Comparison of ENCODE assay signal across 20 cellular contexts in genomic region chr12:103468837-103469236, GRCh38. TPM values are rescaled to one million over a fixed set of nuclear protein-coding genes. Genes with fewer than 3 reads are reported as not detected.
A peak's percentile ranks its signal among the peaks of the same experiment; 100 is the strongest.
DNase-seq lines count a peak whose midpoint lies in the region; ATAC-seq, FAIRE-seq and TF ChIP-seq lines count a peak whose summit lies in the region.
"Had no signal": no experiment of that assay in that cellular context is flagged by ENCODE, and none has a peak within 500 bp of the region (broad histone marks: within the 10 kb centered on the region; RNA-seq: fewer than 3 reads in every experiment).

No MANE protein-coding gene starts in this region.

- no peaks in the 10 kb centered on the region for H4K20me1 ChIP-seq in H1 (replicated peaks in 1 of 2; ENCODE audit: control insufficient read depth in 1 of 2, insufficient read depth in 2 of 2, low read length in 2 of 2)

- H3K4ac ChIP-seq in H1 (replicated peaks; ENCODE audit: insufficient read length, low read depth, low read length): no peak overlapping the region
- no peak overlapping the region for H3K4ac ChIP-seq in mesendoderm (ENCODE audit: low read depth, low read length)

- H3K79me2 ChIP-seq in H1 (ENCODE audit: control insufficient read depth in 1 of 2, insufficient read depth in 2 of 2, low read length in 2 of 2) (no peaks in the 10 kb centered on the region), mesendoderm (ENCODE audit: control insufficient read depth, insufficient read depth, low read length) (no peaks in the 10 kb centered on the region)

- no peak overlapping the region for H3K27ac ChIP-seq in H1 (ENCODE audit: low read depth, low read length)
- H3K27ac ChIP-seq in mesendoderm (ENCODE audit: low read depth, low read length): no peak overlapping the region

- peak overlapping the region; percentile 55; the same call in 1 of the 2 replicates for H2AFZ ChIP-seq in H1 (ENCODE audit: low read length)

- ATAC-seq in GM21737 (IDR thresholded peaks at IDR 0.05; ENCODE audit: unreplicated experiment) (no peak), HG02938 (IDR thresholded peaks at IDR 0.05; ENCODE audit: unreplicated experiment) (no peak)
- ATAC-seq: HCT116, HepG2 had no signal

- H3K36me3 ChIP-seq in NT2/D1 (ENCODE audit: insufficient read depth, insufficient read length, low read length): no peaks in the 10 kb centered on the region
- H3K36me3 ChIP-seq in H1 (ENCODE audit: control insufficient read depth in 2 of 4, insufficient read depth in 4 of 4, low read length in 3 of 4): no peaks in the 10 kb centered on the region
- no peaks in the 10 kb centered on the region for H3K36me3 ChIP-seq in mesendoderm (ENCODE audit: control insufficient read depth, insufficient read depth, low read length)
- H3K36me3 ChIP-seq: BE2C had no signal

- no peak for TF ChIP-seq EP300 in H1 (IDR thresholded peaks at IDR 0.05; ENCODE audit: borderline replicate concordance in 1 of 2, low read depth in 2 of 2, low read length in 2 of 2)

- no peak overlapping the region for H3K56ac ChIP-seq in H1 (replicated peaks; ENCODE audit: insufficient read length, low read depth, low read length)
- H3K56ac ChIP-seq in mesendoderm (ENCODE audit: low read length): no peak overlapping the region

- H3K9ac ChIP-seq in NT2/D1 (ENCODE audit: insufficient read length, low read depth): no peak overlapping the region
- H3K9ac ChIP-seq in H1 (replicated peaks in 1 of 4; ENCODE audit: extremely low read depth in 1 of 4, low read depth in 3 of 4, low read length in 3 of 4): no peak overlapping the region
- H3K9ac ChIP-seq in mesendoderm (ENCODE audit: low read length): no peak overlapping the region

- H3K4me2 ChIP-seq in H1 (ENCODE audit: insufficient read depth in 1 of 2, low read depth in 2 of 2, low read length in 2 of 2) (no peak overlapping the region), mesendoderm (ENCODE audit: low read length) (no peak overlapping the region)

- H4K91ac ChIP-seq in H1 (replicated peaks; ENCODE audit: insufficient read length, low read length): no peak overlapping the region

- H2BK15ac ChIP-seq in H1 (ENCODE audit: low read length) (0 out of 2 replicates have a peak overlapping the region, but pooled peaks have one; percentile 34), mesendoderm (replicated peaks; ENCODE audit: low read depth) (no peak overlapping the region)

- no peak overlapping the region for H2BK5ac ChIP-seq in H1 (ENCODE audit: low read depth, low read length)
- H2BK5ac ChIP-seq in mesendoderm (ENCODE audit: low read length): no peak overlapping the region

- H3K18ac ChIP-seq in H1 (ENCODE audit: extremely low read depth, low read length) (no peak overlapping the region), mesendoderm (ENCODE audit: low read length) (no peak overlapping the region)

- H3K79me1 ChIP-seq in H1 (ENCODE audit: low read depth, low read length) (no peaks in the 10 kb centered on the region), mesendoderm (ENCODE audit: low read length) (no peaks in the 10 kb centered on the region)

- no peak overlapping the region for H2AK5ac ChIP-seq in H1 (ENCODE audit: low read depth, low read length)
- no peak overlapping the region for H2AK5ac ChIP-seq in mesendoderm (ENCODE audit: low read length)

- no peak overlapping the region for H2BK120ac ChIP-seq in H1 (replicated peaks; ENCODE audit: low read depth, low read length)
- no peak overlapping the region for H2BK120ac ChIP-seq in mesendoderm (ENCODE audit: low read depth, low read length)

- DNase-seq in NT2/D1 (ENCODE audit: low read depth, low spot score) (peak; percentile 23), H1 (ENCODE audit: low read depth in 1 of 2, low spot score in 2 of 2) (no peak), mesendoderm (peak; percentile 23)
- DNase-seq in stimulated activated CD4-positive, alpha-beta T cell treated with anti-CD3 and anti-CD28 coated beads, Interleukin-4, amount 100 ng/mL, for 4 hours: no peak
- DNase-seq in activated CD4-positive, alpha-beta T cell treated with anti-CD3 and anti-CD28 coated beads, Interleukin-2, amount 50 U/mL, for 48 hours: no peak
- DNase-seq: ACHN; BE2C; C1 segment of cervical spinal cord; Caco-2; CD4-positive, alpha-beta T cell; GDM1; HFFc6; KBM-7 had no signal

- H4K8ac ChIP-seq in H1 (ENCODE audit: extremely low read depth, insufficient read depth, low read length) (no peak overlapping the region; the same call in 1 of the 2 replicates), mesendoderm (ENCODE audit: low read depth, low read length) (no peak overlapping the region)

- POLR2A ChIA-PET in H1 (lab: Charles Lee; ENCODE audit: partially characterized antibody): no interaction called here

- no peak for TF ChIP-seq RAD21 in H1 (IDR thresholded peaks at IDR 0.05 in 1 of 2, conservative IDR thresholded peaks at IDR 0.05 in 1 of 2; ENCODE audit: low read depth in 2 of 2, low read length in 2 of 2)

- H3K23ac ChIP-seq in H1 (ENCODE audit: insufficient read length) (no peak overlapping the region), mesendoderm (ENCODE audit: low read length) (no peak overlapping the region)

- no peak overlapping the region for H3K14ac ChIP-seq in H1 (ENCODE audit: insufficient read length)

- WGBS in H1 (ENCODE audit: extremely low coverage in 1 of 2, insufficient coverage in 1 of 2, insufficient read length in 1 of 2, insufficient replicate concordance in 2 of 2, low coverage in 1 of 2, low lambda C conversion rate in 2 of 2, missing lambda C conversion rate in 1 of 2), 2 experiments: 64% methylated on average over 3 of the region's 3 CpGs; no CpG with 5 or more reads in 1 of the 2 experiments
- no CpG with 5 or more reads among the region's 3 CpGs for WGBS in mesendoderm (ENCODE audit: extremely low coverage, insufficient coverage, low lambda C conversion rate)

- H3K9me3 ChIP-seq in NT2/D1 (ENCODE audit: insufficient read depth, low read length): 0 out of 2 replicates have a peak, but pooled peaks cover 4% of the 10 kb centered on the region
- H3K9me3 ChIP-seq in H1 (ENCODE audit: insufficient read depth in 2 of 2, low read depth in 1 of 2, low read length in 1 of 2): no peaks in the 10 kb centered on the region; a peak in 1 of 4 replicates
- H3K9me3 ChIP-seq: BE2C had no signal

- FAIRE-seq in H1 (lab: Jason Lieb, UNC): no peak
- FAIRE-seq: A204.1, D721Med, H54, HepG2 had no signal

- H3K4me3 ChIP-seq in NT2/D1 (ENCODE audit: insufficient read length, low read depth) (no peak overlapping the region), H1 (ENCODE audit: extremely low read depth in 1 of 4, insufficient read depth in 2 of 4, low read depth in 3 of 4, low read length in 4 of 4) (no peak overlapping the region), mesendoderm (ENCODE audit: low read length) (no peak overlapping the region)

- CTCF ChIA-PET in H1 (lab: Charles Lee; ENCODE audit: partially characterized antibody): no interaction called here

- H3K27me3 ChIP-seq in NT2/D1 (ENCODE audit: insufficient read depth, insufficient read length) (no peaks in the 10 kb centered on the region), H1 (replicated peaks in 1 of 4; ENCODE audit: control insufficient read depth in 3 of 4, extremely low read depth in 1 of 4, insufficient read depth in 3 of 4, low read length in 3 of 4) (no peaks in the 10 kb centered on the region), mesendoderm (ENCODE audit: insufficient read depth, low read length, poor library complexity) (no peaks in the 10 kb centered on the region)
- H3K27me3 ChIP-seq: BE2C had no signal

- H2BK12ac ChIP-seq in H1 (ENCODE audit: low read depth, low read length): no peak overlapping the region; the same call in 1 of the 2 replicates

- H3K4me1 ChIP-seq in NT2/D1 (ENCODE audit: insufficient read depth, insufficient read length): no peaks in the 10 kb centered on the region
- H3K4me1 ChIP-seq in H1 (replicated peaks in 1 of 4; ENCODE audit: control insufficient read depth in 3 of 4, insufficient read depth in 4 of 4, low read length in 3 of 4): peaks cover 0 to 6% (median 3%) of the 10 kb centered on the region in 4 experiments; a peak in 5 of 7 replicates
- no peaks in the 10 kb centered on the region for H3K4me1 ChIP-seq in mesendoderm (ENCODE audit: control insufficient read depth, low read depth, low read length)
- H3K4me1 ChIP-seq: BE2C had no signal

- TF ChIP-seq POLR2A in H1 (IDR thresholded peaks at IDR 0.05; ENCODE audit: control extremely low read depth in 1 of 2, low read depth in 2 of 2, low read length in 2 of 2): no peak

- H2BK20ac ChIP-seq in H1 (ENCODE audit: low read length): 0 out of 2 replicates have a peak overlapping the region, but pooled peaks have one; percentile 38

- no peaks in the 10 kb centered on the region for H3K23me2 ChIP-seq in H1 (ENCODE audit: low read depth, low read length)

- TF ChIP-seq CTCF in H1 (IDR thresholded peaks at IDR 0.05; ENCODE audit: control extremely low read depth in 1 of 3, insufficient read depth in 1 of 3, low read depth in 1 of 3, low read length in 3 of 3): no peak

- H4K5ac ChIP-seq in H1 (ENCODE audit: insufficient read length, low read depth, low read length) (no peak overlapping the region), mesendoderm (ENCODE audit: low read length) (no peak overlapping the region)

TF ChIP-seq in H1, 55 proteins besides CTCF, POLR2A, EP300 and RAD21 (continues in another document):
- TF ChIP-seq, protein P1, sequence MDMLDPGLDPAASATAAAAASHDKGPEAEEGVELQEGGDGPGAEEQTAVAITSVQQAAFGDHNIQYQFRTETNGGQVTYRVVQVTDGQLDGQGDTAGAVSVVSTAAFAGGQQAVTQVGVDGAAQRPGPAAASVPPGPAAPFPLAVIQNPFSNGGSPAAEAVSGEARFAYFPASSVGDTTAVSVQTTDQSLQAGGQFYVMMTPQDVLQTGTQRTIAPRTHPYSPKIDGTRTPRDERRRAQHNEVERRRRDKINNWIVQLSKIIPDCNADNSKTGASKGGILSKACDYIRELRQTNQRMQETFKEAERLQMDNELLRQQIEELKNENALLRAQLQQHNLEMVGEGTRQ (IDR thresholded peaks at IDR 0.05; ENCODE audit: low read length): no peak
- no peak for TF ChIP-seq RXRA (IDR thresholded peaks at IDR 0.05; ENCODE audit: insufficient read depth, low read depth, low read length)
- no peak for TF ChIP-seq JUN (IDR thresholded peaks at IDR 0.05; ENCODE audit: low read depth, low read length)
- no peak for TF ChIP-seq CBX8 (IDR thresholded peaks at IDR 0.05; ENCODE audit: borderline replicate concordance, low read depth, low read length)

RNA-seq across cellular contexts. Expression of gene C12orf42, which starts 26.9 kb away (rescaled TPM):
- not detected in 2 replicates for total RNA-seq in H1 (2021; fragmentation: NEBNext Ultra II Directional; extraction: Animal tissue kit (Norgen Biotek cat#: 25700))
- 0.05 and 0.28 TPM in 2 replicates for polyA plus RNA-seq in H1 (2011; rRNA removed)
- 0.09 TPM for polyA plus RNA-seq in H1 (2011; cell fraction: cytosol; rRNA removed)
- 0.10 TPM for polyA plus RNA-seq in H1 (2011; cell fraction: nucleus; rRNA removed)
- polyA plus RNA-seq in H1 (2012, experiment 1 of 2): not detected in 4 replicates
- not detected for polyA plus RNA-seq in H1 (2012, experiment 2 of 2)
- 0.10 TPM for polyA plus RNA-seq in H1 (2013, experiment 1 of 2)
- polyA plus RNA-seq in H1 (2013, experiment 2 of 2): 0.04 TPM
- not detected in 2 replicates for polyA minus RNA-seq in H1 (2011; rRNA and poly(A)+ RNA removed)
- polyA minus RNA-seq in H1 (2011; cell fraction: cytosol; rRNA and poly(A)+ RNA removed): not detected
- polyA minus RNA-seq in H1 (2011; cell fraction: nucleus; rRNA and poly(A)+ RNA removed): not detected
- not detected for polyA plus RNA-seq in mesendoderm (2013, experiment 1 of 2)
- 0.04 TPM for polyA plus RNA-seq in mesendoderm (2013, experiment 2 of 2)
- total RNA-seq: Caco-2, HepG2, HFFc6 had no signal
- polyA plus RNA-seq: HepG2 had no signal

Comparison
In these comparisons a context has a peak if more than half of its experiments do, and no peak if none do; other contexts are left out.
1. DNase-seq: peak in NT2/D1 (single experiment) and mesendoderm (single experiment); none in H1 (0 of 2), stimulated activated CD4-positive, alpha-beta T cell treated with anti-CD3 and anti-CD28 coated beads, Interleukin-4, amount 100 ng/mL, for 4 hours (0 of 2) and activated CD4-positive, alpha-beta T cell treated with anti-CD3 and anti-CD28 coated beads, Interleukin-2, amount 50 U/mL, for 48 hours (0 of 2).